In genomic region chr1:8228253-8228652, GRCh38 we compare ENCODE assay signal across 35 cellular contexts.
"Had no signal": no experiment of that assay in that cellular context is flagged by ENCODE, and none has a peak within 500 bp of the region (broad histone marks: within the 10 kb centered on the region; RNA-seq: fewer than 3 reads in every experiment).

No MANE protein-coding gene starts in this region.

- FAIRE-seq: RCC 7860 had no signal

- H3K27me3 ChIP-seq: brain microvascular endothelial cell, MG63 had no signal

- ATAC-seq: activated CD8-positive, alpha-beta memory T cell treated with anti-CD3 and anti-CD28 coated beads, Interleukin-2, amount 10 ng/mL, durations not matched to agents 7 days and 5 days; PC-3; Right ventricle myocardium inferior; SK-N-SH treated with all-trans-retinoic acid at 6 μM for 48 hours; T-cell; T-helper 17 cell had no signal

- DNase-seq: activated CD4-positive, alpha-beta memory T cell treated with anti-CD3 and anti-CD28 coated beads, Interleukin-2, amount 10 ng/mL, durations not matched to agents 7 days and 5 days; activated CD4-positive, alpha-beta T cell treated with anti-CD3 and anti-CD28 coated beads for 1 hour; activated CD4-positive, alpha-beta T cell treated with anti-CD3 and anti-CD28 coated beads for 48 hours; activated CD4-positive, CD25-positive, alpha-beta regulatory T cell; activated CD8-positive, alpha-beta memory T cell treated with anti-CD3 and anti-CD28 coated beads for 24 hours; activated CD8-positive, alpha-beta memory T cell treated with anti-CD3 and anti-CD28 coated beads, Interleukin-2, amount 10 ng/mL, durations not matched to agents 7 days and 5 days; activated CD8-positive, alpha-beta memory T cell treated with anti-CD3 and anti-CD28 coated beads, Interleukin-2, amount 50 U/mL, for 48 hours; activated effector memory CD4-positive, alpha-beta T cell treated with anti-CD3 and anti-CD28 coated beads, Interleukin-2, amount 50 U/mL, for 16 hours; activated naive CD4-positive, alpha-beta T cell; activated naive CD4-positive, alpha-beta T cell treated with anti-CD3 and anti-CD28 coated beads, Interleukin-2, amount 50 U/mL, for 16 hours; activated naive CD8-positive, alpha-beta T cell treated with anti-CD3 and anti-CD28 coated beads for 36 hours; activated T-cell treated with anti-CD3 and anti-CD28 coated beads, Interleukin-2, amount 50 U/mL, for 48 hours; amniotic stem cell; aorta; brain microvascular endothelial cell; central memory CD4-positive, alpha-beta T cell; Kasumi-1; MG63; NCI-H1048; NCI-H1105 treated with DMSO at 0.1 percent for 48 hours; NCI-H1436; NCI-H1694; NCI-H2029; NCI-H345; NCI-H524 treated with DMSO at 0.1 percent for 48 hours; PC-3; SIG-M5; T-cell; T-helper 17 cell; T-helper 9 cell had no signal

- H3K4me3 Mint-ChIP-seq: activated CD4-positive, alpha-beta memory T cell treated with anti-CD3 and anti-CD28 coated beads, Interleukin-2, amount 10 ng/mL, durations not matched to agents 7 days and 5 days; activated CD8-positive, alpha-beta memory T cell treated with anti-CD3 and anti-CD28 coated beads, Interleukin-2, amount 10 ng/mL, durations not matched to agents 7 days and 5 days; activated naive CD8-positive, alpha-beta T cell treated with anti-CD3 and anti-CD28 coated beads for 36 hours; T-cell; T-helper 17 cell had no signal

- H3K4me3 ChIP-seq: MG63 had no signal

- H3K36me3 Mint-ChIP-seq: activated CD8-positive, alpha-beta memory T cell treated with anti-CD3 and anti-CD28 coated beads, Interleukin-2, amount 10 ng/mL, durations not matched to agents 7 days and 5 days; T-cell had no signal

- H3K9me3 ChIP-seq: MG63 had no signal

- H3K9me3 Mint-ChIP-seq: activated CD4-positive, alpha-beta memory T cell treated with anti-CD3 and anti-CD28 coated beads, Interleukin-2, amount 10 ng/mL, durations not matched to agents 7 days and 5 days had no signal

- H3K27ac Mint-ChIP-seq: activated CD4-positive, alpha-beta memory T cell treated with anti-CD3 and anti-CD28 coated beads, Interleukin-2, amount 10 ng/mL, durations not matched to agents 7 days and 5 days; activated CD8-positive, alpha-beta memory T cell treated with anti-CD3 and anti-CD28 coated beads, Interleukin-2, amount 10 ng/mL, durations not matched to agents 7 days and 5 days; activated naive CD8-positive, alpha-beta T cell treated with anti-CD3 and anti-CD28 coated beads for 36 hours; T-cell; T-helper 17 cell had no signal

- H3K36me3 ChIP-seq: brain microvascular endothelial cell, MG63 had no signal

- H3K27ac ChIP-seq: brain microvascular endothelial cell, RWPE1, VCaP had no signal
